In genomic region chr1:119276558-119276957, GRCh38 we compare ENCODE assay signal across 13 cellular contexts.
DNase-seq lines count a peak whose midpoint lies in the region; ATAC-seq and TF ChIP-seq lines count a peak whose summit lies in the region.
"Had no signal": no experiment of that assay in that cellular context is flagged by ENCODE, and none has a peak within 500 bp of the region (broad histone marks: within the 10 kb centered on the region; RNA-seq: fewer than 3 reads in every experiment).

No MANE protein-coding gene starts in this region.

- H3K9me3 ChIP-seq in SK-N-SH (no peaks in the 10 kb centered on the region), WERI-Rb-1 (ENCODE audit: severe bottlenecking) (no peaks in the 10 kb centered on the region), neural progenitor cell (ENCODE audit: low read depth) (no peaks in the 10 kb centered on the region), gastroesophageal sphincter (no peaks in the 10 kb centered on the region)

- no peaks in the 10 kb centered on the region for H3K79me2 ChIP-seq in SK-N-SH (ENCODE audit: insufficient read depth)
- no peaks in the 10 kb centered on the region for H3K79me2 ChIP-seq in neural progenitor cell (ENCODE audit: low read depth)

- H3K27me3 Mint-ChIP-seq in neural progenitor cell (ENCODE audit: insufficient read depth, low read depth), result peaks cover 2% of the 10 kb centered on the region

- H3K9ac ChIP-seq in SK-N-SH (no peak overlapping the region), neural progenitor cell (no peak overlapping the region)

- TF ChIP-seq CTCF in SK-N-SH (IDR thresholded peaks at IDR 0.05), result no peak
- peak; percentile 65 for TF ChIP-seq CTCF in WERI-Rb-1 (IDR thresholded peaks at IDR 0.05; ENCODE audit: low read depth, low read length)
- peak; percentile 29 for TF ChIP-seq CTCF in neural progenitor cell (IDR thresholded peaks at IDR 0.05)
- no peak for TF ChIP-seq CTCF in gastroesophageal sphincter (IDR thresholded peaks at IDR 0.05)

- peaks cover 5 to 11% of the 10 kb centered on the region in 2 experiments; a peak in 3 of 4 replicates for H3K4me1 ChIP-seq in SK-N-SH (ENCODE audit: control insufficient read depth in 1 of 2, insufficient read depth in 2 of 2, low read depth in 1 of 2, low read length in 1 of 2)
- H3K4me1 ChIP-seq in neural progenitor cell, result no peaks in the 10 kb centered on the region
- H3K4me1 ChIP-seq in gastroesophageal sphincter, result no peaks in the 10 kb centered on the region

- peaks cover 8% of the 10 kb centered on the region for H3F3A ChIP-seq in SK-N-SH (replicated peaks; ENCODE audit: insufficient read depth)
- H3F3A ChIP-seq in neural progenitor cell (ENCODE audit: low read depth), result no peaks in the 10 kb centered on the region

- H3K4me3 Mint-ChIP-seq in neural progenitor cell, result no peak overlapping the region
- H3K4me3 Mint-ChIP-seq: central memory CD8-positive, alpha-beta T cell; stimulated activated naive CD8-positive, alpha-beta T cell treated with anti-CD3 and anti-CD28 coated beads, Interleukin-15, Interleukin-2, amounts not matched to agents 100 ng/mL and 50 ng/mL, for 24 hours had no signal

- no peak overlapping the region for H3K27ac Mint-ChIP-seq in neural progenitor cell
- H3K27ac Mint-ChIP-seq: stimulated activated naive CD8-positive, alpha-beta T cell treated with anti-CD3 and anti-CD28 coated beads, Interleukin-15, Interleukin-2, amounts not matched to agents 100 ng/mL and 50 ng/mL, for 24 hours had no signal

- H4K20me1 ChIP-seq in SK-N-SH (ENCODE audit: insufficient read depth) (no peaks in the 10 kb centered on the region), neural progenitor cell (ENCODE audit: low read depth) (no peaks in the 10 kb centered on the region)

- no peak for TF ChIP-seq EP300 in SK-N-SH (IDR thresholded peaks at IDR 0.05; ENCODE audit: borderline replicate concordance in 1 of 2, low read depth in 1 of 2, low read length in 1 of 2)
- no peak for TF ChIP-seq EP300 in gastroesophageal sphincter (IDR thresholded peaks at IDR 0.05)

- ATAC-seq in SK-N-SH treated with all-trans-retinoic acid at 6 μM for 48 hours, result no peak
- no peak for ATAC-seq in gastroesophageal sphincter

- no peak for DNase-seq in SK-N-SH
- peak; percentile 36 for DNase-seq in NCI-H2107 (lab: John Stamatoyannopoulos, UW)
- DNase-seq in WERI-Rb-1, result peak; percentile 77
- DNase-seq in neural progenitor cell (ENCODE audit: low spot score), result peak; percentile 15
- DNase-seq in activated CD4-positive, CD25-positive, alpha-beta regulatory T cell (lab: John Stamatoyannopoulos, UW), result no peak
- no peak for DNase-seq in stimulated activated CD4-positive, alpha-beta T cell treated with anti-CD3 and anti-CD28 coated beads, Interleukin-1b, Interleukin-23, amount 100 ng/mL, for 48 hours
- DNase-seq: left cardiac atrium; RPMI8226; stimulated activated CD4-positive, alpha-beta T cell treated with anti-CD3 and anti-CD28 coated beads, Interleukin-2, amount 100 ng/mL, for 24 hours had no signal

- WGBS in SK-N-SH (ENCODE audit: low lambda C conversion rate), result 89% methylated on average over 1 of the region's 1 CpG
- WGBS in gastroesophageal sphincter (ENCODE audit: low coverage in 1 of 2), 2 donors, result 88 to 91% methylated on average over 1 of the region's 1 CpG

- peak; percentile 31; the same call in 1 of the 2 replicates for TF ChIP-seq RAD21 in SK-N-SH (IDR thresholded peaks at IDR 0.05; ENCODE audit: low read length)

- no peaks in the 10 kb centered on the region for H3K9me2 ChIP-seq in SK-N-SH

- no peak overlapping the region for H3K4me2 ChIP-seq in SK-N-SH
- no peak overlapping the region for H3K4me2 ChIP-seq in neural progenitor cell

- no peak overlapping the region for H3K4me3 ChIP-seq in SK-N-SH (ENCODE audit: low read depth in 2 of 2, low read length in 1 of 2)
- no peak overlapping the region for H3K4me3 ChIP-seq in WERI-Rb-1 (ENCODE audit: low read depth, low read length)
- H3K4me3 ChIP-seq in neural progenitor cell, result no peak overlapping the region
- H3K4me3 ChIP-seq in gastroesophageal sphincter, result no peak overlapping the region

- H3K27ac ChIP-seq in SK-N-SH (ENCODE audit: low read depth in 2 of 2, low read length in 1 of 2) (no peak overlapping the region), WERI-Rb-1 (no peak overlapping the region), neural progenitor cell (no peak overlapping the region), gastroesophageal sphincter (no peak overlapping the region)

- CTCF ChIA-PET in SK-N-SH (lab: Yijun Ruan, JAX), result interaction anchor here (0.9 to 3.2 kb wide), 6 partner anchors 10 to 99 kb away, joined by 3 to 23 read pairs (median 5); no protein-coding TSS in a partner anchor

- H3K9me3 Mint-ChIP-seq in neural progenitor cell, result no peaks in the 10 kb centered on the region
- H3K9me3 Mint-ChIP-seq: central memory CD8-positive, alpha-beta T cell; stimulated activated naive CD8-positive, alpha-beta T cell treated with anti-CD3 and anti-CD28 coated beads, Interleukin-15, Interleukin-2, amounts not matched to agents 100 ng/mL and 50 ng/mL, for 24 hours had no signal

- H3K4me1 Mint-ChIP-seq in neural progenitor cell, result peaks cover 14% of the 10 kb centered on the region
- H3K4me1 Mint-ChIP-seq: central memory CD8-positive, alpha-beta T cell had no signal

- H3K36me3 ChIP-seq in SK-N-SH (replicated peaks in 1 of 2; ENCODE audit: control insufficient read depth in 1 of 2, insufficient read depth in 2 of 2, low read length in 1 of 2) (no peaks in the 10 kb centered on the region), WERI-Rb-1 (no peaks in the 10 kb centered on the region), neural progenitor cell (no peaks in the 10 kb centered on the region), gastroesophageal sphincter (no peaks in the 10 kb centered on the region)

- H3K36me3 Mint-ChIP-seq in neural progenitor cell, result no peaks in the 10 kb centered on the region

- TF ChIP-seq POLR2A in gastroesophageal sphincter (IDR thresholded peaks at IDR 0.05), result no peak

- no peak overlapping the region for H2AFZ ChIP-seq in SK-N-SH (ENCODE audit: low read depth)
- no peak overlapping the region for H2AFZ ChIP-seq in neural progenitor cell (replicated peaks)

- H3K27me3 ChIP-seq in SK-N-SH (ENCODE audit: insufficient read depth) (no peaks in the 10 kb centered on the region; the same call in 1 of the 2 replicates), WERI-Rb-1 (ENCODE audit: insufficient read depth, low read depth, severe bottlenecking) (no peaks in the 10 kb centered on the region), neural progenitor cell (no peaks in the 10 kb centered on the region), gastroesophageal sphincter (no peaks in the 10 kb centered on the region)

- POLR2A ChIA-PET in SK-N-SH (lab: Yijun Ruan, JAX), result no interaction called here

TF ChIP-seq in SK-N-SH, 30 proteins besides CTCF, POLR2A, EP300 and RAD21 (continues in another document):
- TF ChIP-seq FOSL2 (IDR thresholded peaks at IDR 0.05; ENCODE audit: borderline replicate concordance, low read depth) (no peak), ZBTB33 (IDR thresholded peaks at IDR 0.05; ENCODE audit: borderline replicate concordance, low read depth) (no peak), MEF2A (IDR thresholded peaks at IDR 0.05; ENCODE audit: borderline replicate concordance, low read depth) (no peak), SIN3A (IDR thresholded peaks at IDR 0.05; ENCODE audit: borderline replicate concordance, low read depth, low read length) (no peak), GATA2 (CRISPR knock-in tag; IDR thresholded peaks at IDR 0.05) (no peak), MAX (IDR thresholded peaks at IDR 0.05; ENCODE audit: low read depth) (no peak)

TF ChIP-seq in SK-N-SH treated with all-trans-retinoic acid at 6 μM for 48 hours, 23 proteins besides CTCF, POLR2A, EP300 and RAD21:
- TF ChIP-seq TCF4 (CRISPR knock-in tag; IDR thresholded peaks at IDR 0.05; ENCODE audit: borderline replicate concordance) (no peak), TSHZ2 (CRISPR knock-in tag; IDR thresholded peaks at IDR 0.05) (no peak), ISL1 (CRISPR knock-in tag; IDR thresholded peaks at IDR 0.05) (no peak), TOX (CRISPR knock-in tag; IDR thresholded peaks at IDR 0.05; ENCODE audit: borderline replicate concordance) (no peak)

Comparison
In these comparisons a context has a peak if more than half of its experiments do, and no peak if none do; other contexts are left out.
1. DNase-seq: peak in NCI-H2107 (single experiment), WERI-Rb-1 (single experiment) and neural progenitor cell (single experiment); none in SK-N-SH (single experiment), activated CD4-positive, CD25-positive, alpha-beta regulatory T cell (0 of 4) and stimulated activated CD4-positive, alpha-beta T cell treated with anti-CD3 and anti-CD28 coated beads, Interleukin-1b, Interleukin-23, amount 100 ng/mL, for 48 hours (single experiment).
2. CTCF ChIP-seq: peak in WERI-Rb-1 (single experiment) and neural progenitor cell (single experiment); none in SK-N-SH (single experiment) and gastroesophageal sphincter (0 of 4).